Comparison of ENCODE assay signal across 9 cellular contexts in the genomic region with DNA sequence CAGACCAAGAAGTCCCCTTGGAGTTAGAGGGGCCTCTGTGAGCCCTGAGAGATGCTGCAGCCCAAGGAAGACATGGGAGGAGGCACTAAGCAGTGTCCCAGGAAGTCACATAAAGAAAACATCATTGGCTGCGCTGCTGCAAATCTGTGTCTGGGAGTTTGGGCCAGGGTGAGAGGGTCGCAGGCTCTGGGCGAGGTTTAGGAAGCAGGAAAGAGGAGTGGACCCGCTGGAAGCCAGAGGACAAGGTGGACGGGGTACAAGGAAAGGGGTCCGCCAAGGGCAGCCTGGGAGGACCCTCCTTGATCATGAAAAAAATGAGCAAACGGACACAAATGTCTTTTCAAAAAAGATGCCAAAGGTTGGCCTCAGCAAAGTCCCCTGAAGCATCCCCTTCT. TPM values are rescaled to one million over a fixed set of nuclear protein-coding genes. Genes with fewer than 3 reads are reported as not detected.
DNase-seq lines count a peak whose midpoint lies in the region; FAIRE-seq and TF ChIP-seq lines count a peak whose summit lies in the region.
"Had no signal": no experiment of that assay in that cellular context is flagged by ENCODE, and none has a peak within 500 bp of the region (broad histone marks: within the 10 kb centered on the region; RNA-seq: fewer than 3 reads in every experiment).

No MANE protein-coding gene starts in this region.

- BruUV-seq in endothelial cell of umbilical vein (replicated peaks; lab: Mats Ljungman, UMichigan) = no TSS peak

- no peak for TF ChIP-seq EP300 in sigmoid colon (IDR thresholded peaks at IDR 0.05)

- H3K4me3 ChIP-seq in DOHH2 (ENCODE audit: low read length) = peak overlapping the region; percentile 70
- H3K4me3 ChIP-seq in Peyer's patch = no peak overlapping the region
- no peak overlapping the region for H3K4me3 ChIP-seq in endothelial cell of umbilical vein (replicated peaks in 1 of 3; ENCODE audit: insufficient read depth in 1 of 3, low read depth in 1 of 3, low read length in 3 of 3)
- H3K4me3 ChIP-seq in sigmoid colon = no peak overlapping the region

- H3K79me2 ChIP-seq in DOHH2 (ENCODE audit: control insufficient read depth, low read length) (no peaks in the 10 kb centered on the region; the same call in 1 of the 2 replicates), endothelial cell of umbilical vein (ENCODE audit: control insufficient read depth, insufficient read depth, low read length) (no peaks in the 10 kb centered on the region)

- TF ChIP-seq POLR2A in Peyer's patch (IDR thresholded peaks at IDR 0.05) = no peak
- no peak for TF ChIP-seq POLR2A in endothelial cell of umbilical vein (IDR thresholded peaks at IDR 0.05; ENCODE audit: low read depth, low read length)
- no peak for TF ChIP-seq POLR2A in sigmoid colon (IDR thresholded peaks at IDR 0.05)

- no peaks in the 10 kb centered on the region for H3K9me1 ChIP-seq in endothelial cell of umbilical vein (replicated peaks; ENCODE audit: control insufficient read depth, extremely low read depth, insufficient read depth, low read length)

- CTCF ChIA-PET in endothelial cell of umbilical vein (lab: Charles Lee) = interaction anchor here (0.7 to 2.6 kb wide), 7 partner anchors 10 to 95 kb away, joined by 3 to 17 read pairs (median 6); no protein-coding TSS in a partner anchor

- peak overlapping the region; percentile 93 for H3K4me2 ChIP-seq in DOHH2 (ENCODE audit: low read length)
- peak overlapping the region; percentile 9 for H3K4me2 ChIP-seq in endothelial cell of umbilical vein (ENCODE audit: insufficient read depth, low read length)

- no peaks in the 10 kb centered on the region for H3K27me3 ChIP-seq in DOHH2 (ENCODE audit: control insufficient read depth, low read length)
- H3K27me3 ChIP-seq in Peyer's patch = no peaks in the 10 kb centered on the region
- no peaks in the 10 kb centered on the region for H3K27me3 ChIP-seq in endothelial cell of umbilical vein (ENCODE audit: control insufficient read depth in 2 of 2, insufficient read depth in 2 of 2, low read length in 2 of 2)
- no peaks in the 10 kb centered on the region for H3K27me3 ChIP-seq in sigmoid colon

- intact Hi-C loops in endothelial cell of umbilical vein (cut with micrococcal nuclease) (loop anchor here (10.0 kb wide), 1 partner anchor 1242 kb away; no protein-coding TSS in a partner anchor), sigmoid colon (cut with DNase I) (loop anchor here (10.0 kb wide), 1 partner anchor 48 kb away; a partner anchor contains a TSS)

- POLR2A ChIA-PET in endothelial cell of umbilical vein (lab: Charles Lee) = interaction anchor here (0.6 to 1.7 kb wide), 4 partner anchors 9 to 44 kb away, joined by 3 read pairs; no protein-coding TSS in a partner anchor

- H3K27ac ChIP-seq in DOHH2 (ENCODE audit: low read depth, low read length) = peak overlapping the region; percentile 99
- peak overlapping the region; percentile 68 to 89 (median 77) for H3K27ac ChIP-seq in Peyer's patch
- peak overlapping the region; percentile 85 for H3K27ac ChIP-seq in endothelial cell of umbilical vein (ENCODE audit: insufficient read depth, low read depth, low read length)
- peak overlapping the region in 2 of 4 donors; percentile 53 to 62 for H3K27ac ChIP-seq in sigmoid colon

- peaks cover 97% of the 10 kb centered on the region for H3K4me1 ChIP-seq in DOHH2 (ENCODE audit: control insufficient read depth, low read length)
- H3K4me1 ChIP-seq in Peyer's patch = peaks cover 0 to 34% (median 26%) of the 10 kb centered on the region in 4 donors
- peaks cover 59% of the 10 kb centered on the region for H3K4me1 ChIP-seq in endothelial cell of umbilical vein (ENCODE audit: control insufficient read depth, extremely low read depth, insufficient read depth, low read length)
- peaks cover 0 to 20% (median 6%) of the 10 kb centered on the region in 4 donors for H3K4me1 ChIP-seq in sigmoid colon

- dilution Hi-C loops in endothelial cell of umbilical vein (cut with MboI; ENCODE audit: extremely low pct_ligation_motif_present, low sequenced_read_pairs) = no loop called here

- H3K9me2 ChIP-seq in DOHH2 (replicated peaks; ENCODE audit: control insufficient read depth, low read length) = no peaks in the 10 kb centered on the region

- in situ Hi-C loops in GM13977 (cut with MboI; ENCODE audit: low pct_unique_long_range_greater_than_20kb, low sequenced_read_pairs, unreplicated experiment) = loop anchor here (5.0 kb wide), 1 partner anchor 50 kb away; no protein-coding TSS in a partner anchor

- H4K20me1 ChIP-seq in DOHH2 (ENCODE audit: control insufficient read depth, insufficient read depth, low read depth, low read length) (no peaks in the 10 kb centered on the region), endothelial cell of umbilical vein (replicated peaks; ENCODE audit: control insufficient read depth, extremely low read depth, insufficient read depth, low read length) (no peaks in the 10 kb centered on the region)

- H2AFZ ChIP-seq in endothelial cell of umbilical vein (ENCODE audit: low read depth, low read length) = peak overlapping the region; percentile 17

- H3K9ac ChIP-seq in endothelial cell of umbilical vein (replicated peaks; ENCODE audit: extremely low read depth, insufficient read depth, low read length) = peak overlapping the region; percentile 39

- WGBS in sigmoid colon, 2 donors = 86 to 92% methylated on average over 7 of the region's 7 CpGs

- 0 out of 2 replicates have a peak, but pooled peaks cover 4% of the 10 kb centered on the region for H3K9me3 ChIP-seq in DOHH2 (ENCODE audit: control insufficient read depth, insufficient read depth, low read length)
- H3K9me3 ChIP-seq in Peyer's patch = no peaks in the 10 kb centered on the region
- no peaks in the 10 kb centered on the region for H3K9me3 ChIP-seq in endothelial cell of umbilical vein (replicated peaks; ENCODE audit: control insufficient read depth, insufficient read depth, low read length)
- no peaks in the 10 kb centered on the region for H3K9me3 ChIP-seq in sigmoid colon

- DNase-seq in Peyer's patch (peak in 1 of 3 donors; percentile 19), endothelial cell of umbilical vein (ENCODE audit: low read depth, low spot score) (no peak), sigmoid colon (peak; percentile 58), NCI-H2196 (lab: John Stamatoyannopoulos, UW; ENCODE audit: unreplicated experiment) (no peak), GM13977 (ENCODE audit: low spot score) (no peak), NCI-H526 (lab: John Stamatoyannopoulos, UW) (no peak)
- DNase-seq: left colon had no signal

- peaks cover 42% of the 10 kb centered on the region for H3F3A ChIP-seq in DOHH2 (ENCODE audit: control insufficient read depth, insufficient read depth)

- TF ChIP-seq CTCF in DOHH2 (IDR thresholded peaks at IDR 0.05; ENCODE audit: low read depth, low read length, poor library complexity, severe bottlenecking) (no peak), Peyer's patch (IDR thresholded peaks at IDR 0.05) (no peak), endothelial cell of umbilical vein (IDR thresholded peaks at IDR 0.05; ENCODE audit: extremely low read depth in 1 of 2, insufficient read depth in 1 of 2, low read depth in 1 of 2, low read length in 2 of 2) (no peak), sigmoid colon (IDR thresholded peaks at IDR 0.05) (no peak), GM13977 (IDR thresholded peaks at IDR 0.05; ENCODE audit: extremely low read depth, insufficient read depth, missing control alignments) (no peak)

- H3K36me3 ChIP-seq in DOHH2 (ENCODE audit: control insufficient read depth, low read length) = peaks cover 11% of the 10 kb centered on the region
- H3K36me3 ChIP-seq in Peyer's patch = no peaks in the 10 kb centered on the region
- no peaks in the 10 kb centered on the region for H3K36me3 ChIP-seq in endothelial cell of umbilical vein (ENCODE audit: control insufficient read depth in 2 of 2, extremely low read depth in 1 of 2, insufficient read depth in 2 of 2, low read length in 2 of 2)
- H3K36me3 ChIP-seq in sigmoid colon = no peaks in the 10 kb centered on the region

- no peak for FAIRE-seq in endothelial cell of umbilical vein (lab: Jason Lieb, UNC)

TF ChIP-seq in endothelial cell of umbilical vein, 7 proteins besides CTCF, POLR2A, EP300 and RAD21 (continues in another document):
- TF ChIP-seq FOS (IDR thresholded peaks at IDR 0.05; ENCODE audit: borderline replicate concordance, insufficient read depth, low read length) (no peak), JUN (IDR thresholded peaks at IDR 0.05; ENCODE audit: borderline replicate concordance, insufficient read depth, insufficient read length, low read depth) (no peak), POLR2AphosphoS5 (IDR thresholded peaks at IDR 0.05; ENCODE audit: insufficient read depth, low read depth, low read length) (no peak)
- TF ChIP-seq, protein P1, sequence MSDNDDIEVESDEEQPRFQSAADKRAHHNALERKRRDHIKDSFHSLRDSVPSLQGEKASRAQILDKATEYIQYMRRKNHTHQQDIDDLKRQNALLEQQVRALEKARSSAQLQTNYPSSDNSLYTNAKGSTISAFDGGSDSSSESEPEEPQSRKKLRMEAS (IDR thresholded peaks at IDR 0.05; ENCODE audit: insufficient read depth, insufficient read length) = no peak

RNA-seq across cellular contexts. Expression of a gene that starts 15.5 kb away (rescaled TPM):
- total RNA-seq in Peyer's patch (100 to 1,000 TPM in 1 of 4 donors, 10 to 100 TPM in 3; 58.6 to 122 (median 86.4) TPM), endothelial cell of umbilical vein (23.3 and 24.0 TPM in 2 replicates), sigmoid colon (10 to 100 TPM; 19.6 to 88.0 (median 22.9) TPM)
- polyA plus RNA-seq in endothelial cell of umbilical vein (5.9 and 6.7 TPM in 2 replicates), sigmoid colon (100 to 1,000 TPM in 2 of 3 donors, 10 to 100 TPM in 1; 97.9 to 230 (median 161) TPM)
- 10.6 and 11.9 TPM in 2 replicates for polyA plus RNA-seq in endothelial cell of umbilical vein (2011; cell fraction: cytosol; rRNA removed)
- 5.7 and 9.4 TPM in 2 replicates for polyA plus RNA-seq in endothelial cell of umbilical vein (2011; cell fraction: nucleus; rRNA removed)
- 11.5 and 15.7 TPM in 2 replicates for polyA plus RNA-seq in endothelial cell of umbilical vein (2012)
- 5.7 and 6.0 TPM in 2 replicates for polyA minus RNA-seq in endothelial cell of umbilical vein
- polyA minus RNA-seq in endothelial cell of umbilical vein (2011; cell fraction: cytosol; rRNA and poly(A)+ RNA removed) = 31.9 TPM
- 3.5 and 5.7 TPM in 2 replicates for polyA minus RNA-seq in endothelial cell of umbilical vein (2011; cell fraction: nucleus; rRNA and poly(A)+ RNA removed)

RNA-seq across cellular contexts. Expression of a gene that starts 45.9 kb away (rescaled TPM):
- total RNA-seq in Peyer's patch (10 to 100 TPM in 1 of 4 donors, 1 to 10 TPM in 3; 2.9 to 13.2 (median 4.0) TPM), endothelial cell of umbilical vein (37.0 and 58.0 TPM in 2 replicates), sigmoid colon (1 to 10 TPM; 5.0 to 7.5 (median 6.1) TPM)
- polyA plus RNA-seq in endothelial cell of umbilical vein (47.3 and 51.6 TPM in 2 replicates), sigmoid colon (10 to 100 TPM in 1 of 3 donors, 1 to 10 TPM in 2; 2.3 to 16.2 (median 2.4) TPM)
- 37.5 and 38.5 TPM in 2 replicates for polyA plus RNA-seq in endothelial cell of umbilical vein (2011; cell fraction: cytosol; rRNA removed)
- polyA plus RNA-seq in endothelial cell of umbilical vein (2011; cell fraction: nucleus; rRNA removed) = 32.0 and 44.9 TPM in 2 replicates
- polyA plus RNA-seq in endothelial cell of umbilical vein (2012) = 23.4 and 26.9 TPM in 2 replicates
- polyA minus RNA-seq in endothelial cell of umbilical vein = 94.7 and 96.7 TPM in 2 replicates
- polyA minus RNA-seq in endothelial cell of umbilical vein (2011; cell fraction: cytosol; rRNA and poly(A)+ RNA removed) = not detected
- 25.6 and 46.0 TPM in 2 replicates for polyA minus RNA-seq in endothelial cell of umbilical vein (2011; cell fraction: nucleus; rRNA and poly(A)+ RNA removed)
- total RNA-seq: HT1080 had no signal
